Comparison of ENCODE assay signal across 13 cellular contexts in genomic region chr17:4584835-4585187, GRCh38. TPM values are rescaled to one million over a fixed set of nuclear protein-coding genes. Genes with fewer than 3 reads are reported as not detected.
DNase-seq lines count a peak whose midpoint lies in the region; ATAC-seq, FAIRE-seq and TF ChIP-seq lines count a peak whose summit lies in the region.
"Had no signal": no experiment of that assay in that cellular context is flagged by ENCODE, and none has a peak within 500 bp of the region (broad histone marks: within the 10 kb centered on the region; RNA-seq: fewer than 3 reads in every experiment).

No MANE protein-coding gene starts in this region.

- H2BK15ac ChIP-seq in H1 (ENCODE audit: low read length), result no peak overlapping the region

- TF ChIP-seq CTCF in H1 (IDR thresholded peaks at IDR 0.05; ENCODE audit: control extremely low read depth in 1 of 3, insufficient read depth in 1 of 3, low read depth in 1 of 3, low read length in 3 of 3) (no peak), CD14-positive monocyte (IDR thresholded peaks at IDR 0.05) (no peak)

- no peaks in the 10 kb centered on the region for H3K79me1 ChIP-seq in H1 (ENCODE audit: low read depth, low read length)

- H3K27me3 Mint-ChIP-seq in activated naive CD4-positive, alpha-beta T cell treated with anti-CD3 and anti-CD28 coated beads for 36 hours (ENCODE audit: low read depth), result peaks cover 30% of the 10 kb centered on the region
- H3K27me3 Mint-ChIP-seq in naive B cell, result peaks cover 19 to 85% (median 63%) of the 10 kb centered on the region in 3 donors
- peaks cover 42 to 74% (median 58%) of the 10 kb centered on the region in 3 donors for H3K27me3 Mint-ChIP-seq in CD14-positive monocyte (ENCODE audit: low read depth in 3 of 3)

- H3K4me3 ChIP-seq in H1 (ENCODE audit: extremely low read depth in 1 of 4, insufficient read depth in 2 of 4, low read depth in 3 of 4, low read length in 4 of 4), result peak overlapping the region; percentile 45 to 69 (median 58)
- H3K4me3 ChIP-seq in thymus (ENCODE audit: low read length), result peak overlapping the region; percentile 40
- H3K4me3 ChIP-seq: SJSA1 had no signal

- no peak for TF ChIP-seq RAD21 in H1 (IDR thresholded peaks at IDR 0.05 in 1 of 2, conservative IDR thresholded peaks at IDR 0.05 in 1 of 2; ENCODE audit: low read depth in 2 of 2, low read length in 2 of 2)

- peaks cover 10% of the 10 kb centered on the region; the same call in 1 of the 2 replicates for H3K23me2 ChIP-seq in H1 (ENCODE audit: low read depth, low read length)

- CTCF ChIA-PET in activated naive CD4-positive, alpha-beta T cell treated with anti-CD3 and anti-CD28 coated beads for 36 hours (lab: Charles Lee), result no interaction called here
- CTCF ChIA-PET in H1 (lab: Charles Lee; ENCODE audit: partially characterized antibody), result interaction anchor here (0.6 to 5.3 kb wide), 4 partner anchors 11 to 215 kb away, joined by 3 to 65 read pairs (median 4); no protein-coding TSS in a partner anchor

- intact Hi-C loops in activated naive CD4-positive, alpha-beta T cell treated with anti-CD3 and anti-CD28 coated beads for 36 hours (cut with micrococcal nuclease), result no loop called here
- intact Hi-C loops in CD14-positive monocyte (cut with micrococcal nuclease), result no loop called here

- no peak overlapping the region for H3K27ac ChIP-seq in H1 (ENCODE audit: low read depth, low read length)
- no peak overlapping the region for H3K27ac ChIP-seq in thymus (ENCODE audit: low read depth)
- H3K27ac ChIP-seq: SJSA1 had no signal

- no peak overlapping the region for H3K9ac ChIP-seq in H1 (replicated peaks in 1 of 4; ENCODE audit: extremely low read depth in 1 of 4, low read depth in 3 of 4, low read length in 3 of 4)

- no peak overlapping the region for H2BK12ac ChIP-seq in H1 (ENCODE audit: low read depth, low read length)

- no peak for ATAC-seq in activated naive CD4-positive, alpha-beta T cell treated with anti-CD3 and anti-CD28 coated beads, Interleukin-2, amount 50 U/mL, for 72 hours
- ATAC-seq in naive B cell (ENCODE audit: low read depth in 2 of 2) (no peak), GM21737 (IDR thresholded peaks at IDR 0.05; ENCODE audit: unreplicated experiment) (no peak)

- no peaks in the 10 kb centered on the region for H3K36me3 ChIP-seq in H1 (ENCODE audit: control insufficient read depth in 2 of 4, insufficient read depth in 4 of 4, low read length in 3 of 4)
- no peaks in the 10 kb centered on the region for H3K36me3 ChIP-seq in thymus (ENCODE audit: control insufficient read depth, insufficient read depth)
- H3K36me3 ChIP-seq: SJSA1 had no signal

- no peak overlapping the region for H4K8ac ChIP-seq in H1 (ENCODE audit: extremely low read depth, insufficient read depth, low read length)

- peaks cover 0 to 1% of the 10 kb centered on the region in 2 experiments for H4K20me1 ChIP-seq in H1 (replicated peaks in 1 of 2; ENCODE audit: control insufficient read depth in 1 of 2, insufficient read depth in 2 of 2, low read length in 2 of 2)

- 0 out of 2 replicates have a peak overlapping the region, but pooled peaks have one; percentile 48 for H3K18ac ChIP-seq in H1 (ENCODE audit: extremely low read depth, low read length)

- H3K27me3 ChIP-seq in H1 (replicated peaks in 1 of 4; ENCODE audit: control insufficient read depth in 3 of 4, extremely low read depth in 1 of 4, insufficient read depth in 3 of 4, low read length in 3 of 4) (peaks cover 8 to 45% (median 38%) of the 10 kb centered on the region in 4 experiments), thymus (ENCODE audit: control insufficient read depth, insufficient read depth) (peaks cover 35% of the 10 kb centered on the region)

- no peak for DNase-seq in activated naive CD4-positive, alpha-beta T cell treated with anti-CD3 and anti-CD28 coated beads for 36 hours
- no peak for DNase-seq in activated naive CD4-positive, alpha-beta T cell treated with anti-CD3 and anti-CD28 coated beads, Interleukin-2, amount 50 U/mL, for 72 hours (ENCODE audit: low spot score in 2 of 2)
- DNase-seq in H1 (ENCODE audit: low read depth in 1 of 2, low spot score in 2 of 2) (peak in 1 of 2 experiments; percentile 76), naive B cell (no peak), CD14-positive monocyte (ENCODE audit: low spot score) (no peak)
- DNase-seq in activated CD4-positive, alpha-beta T cell treated with anti-CD3 and anti-CD28 coated beads for 48 hours, result no peak
- DNase-seq: NCI-H345 had no signal

- H2AK5ac ChIP-seq in H1 (ENCODE audit: low read depth, low read length), result no peak overlapping the region

- H3K9me3 ChIP-seq in H1 (ENCODE audit: insufficient read depth in 2 of 2, low read depth in 1 of 2, low read length in 1 of 2) (no peaks in the 10 kb centered on the region), thymus (ENCODE audit: control insufficient read depth) (no peaks in the 10 kb centered on the region)
- H3K9me3 ChIP-seq: SJSA1 had no signal

- H3K79me2 ChIP-seq in H1 (ENCODE audit: control insufficient read depth in 1 of 2, insufficient read depth in 2 of 2, low read length in 2 of 2), result no peaks in the 10 kb centered on the region

- no peak overlapping the region for H3K14ac ChIP-seq in H1 (ENCODE audit: insufficient read length)

- H3K4me2 ChIP-seq in H1 (ENCODE audit: insufficient read depth in 1 of 2, low read depth in 2 of 2, low read length in 2 of 2), result peak overlapping the region; percentile 75 to 88

- no peak for FAIRE-seq in H1 (lab: Jason Lieb, UNC)

- H3K4ac ChIP-seq in H1 (replicated peaks; ENCODE audit: insufficient read length, low read depth, low read length), result no peak overlapping the region

- no peak overlapping the region for H4K5ac ChIP-seq in H1 (ENCODE audit: insufficient read length, low read depth, low read length)

- no peak overlapping the region for H3K27ac Mint-ChIP-seq in activated naive CD4-positive, alpha-beta T cell treated with anti-CD3 and anti-CD28 coated beads for 36 hours
- no peak overlapping the region for H3K27ac Mint-ChIP-seq in activated naive CD4-positive, alpha-beta T cell treated with anti-CD3 and anti-CD28 coated beads, Interleukin-2, amount 50 U/mL, for 72 hours
- H3K27ac Mint-ChIP-seq in naive B cell (no peak overlapping the region), CD14-positive monocyte (no peak overlapping the region)
- H3K27ac Mint-ChIP-seq: IgD-negative memory B cell had no signal

- peaks cover 3% of the 10 kb centered on the region for H3K4me1 Mint-ChIP-seq in activated naive CD4-positive, alpha-beta T cell treated with anti-CD3 and anti-CD28 coated beads for 36 hours (ENCODE audit: low read depth)
- H3K4me1 Mint-ChIP-seq in naive B cell, result peaks cover 6 to 7% (median 7%) of the 10 kb centered on the region in 3 donors
- peaks cover 3% of the 10 kb centered on the region for H3K4me1 Mint-ChIP-seq in CD14-positive monocyte

- peak overlapping the region; percentile 38 for H3K4me3 Mint-ChIP-seq in activated naive CD4-positive, alpha-beta T cell treated with anti-CD3 and anti-CD28 coated beads for 36 hours
- H3K4me3 Mint-ChIP-seq in naive B cell, result peak overlapping the region in 6 of 8 donors; percentile 27 to 73 (median 70)
- peak overlapping the region in 1 of 2 donors; percentile 83 for H3K4me3 Mint-ChIP-seq in CD14-positive monocyte

- no peaks in the 10 kb centered on the region for H3K9me3 Mint-ChIP-seq in activated naive CD4-positive, alpha-beta T cell treated with anti-CD3 and anti-CD28 coated beads for 36 hours
- H3K9me3 Mint-ChIP-seq in activated naive CD4-positive, alpha-beta T cell treated with anti-CD3 and anti-CD28 coated beads, Interleukin-2, amount 50 U/mL, for 72 hours, result no peaks in the 10 kb centered on the region
- no peaks in the 10 kb centered on the region for H3K9me3 Mint-ChIP-seq in naive B cell
- peaks cover 0 to 7% (median 3%) of the 10 kb centered on the region in 7 donors for H3K9me3 Mint-ChIP-seq in CD14-positive monocyte
- H3K9me3 Mint-ChIP-seq: IgD-negative memory B cell had no signal

- TF ChIP-seq EP300 in H1 (IDR thresholded peaks at IDR 0.05; ENCODE audit: borderline replicate concordance in 1 of 2, low read depth in 2 of 2, low read length in 2 of 2), result no peak

- H2AFZ ChIP-seq in H1 (ENCODE audit: low read length), result no peak overlapping the region

- H2BK120ac ChIP-seq in H1 (replicated peaks; ENCODE audit: low read depth, low read length), result no peak overlapping the region

- H2BK5ac ChIP-seq in H1 (ENCODE audit: low read depth, low read length), result no peak overlapping the region

- H3K4me1 ChIP-seq in H1 (replicated peaks in 1 of 4; ENCODE audit: control insufficient read depth in 3 of 4, insufficient read depth in 4 of 4, low read length in 3 of 4), result peaks cover 0 to 22% (median 13%) of the 10 kb centered on the region in 4 experiments; a peak in 6 of 7 replicates
- H3K4me1 ChIP-seq in thymus (ENCODE audit: control insufficient read depth, insufficient read depth, low read length), result no peaks in the 10 kb centered on the region

- no peak overlapping the region for H3K23ac ChIP-seq in H1 (ENCODE audit: insufficient read length)

- no peak overlapping the region for H2BK20ac ChIP-seq in H1 (ENCODE audit: low read length)

- H3K36me3 Mint-ChIP-seq in activated naive CD4-positive, alpha-beta T cell treated with anti-CD3 and anti-CD28 coated beads for 36 hours (ENCODE audit: low read depth), result no peaks in the 10 kb centered on the region
- H3K36me3 Mint-ChIP-seq in activated naive CD4-positive, alpha-beta T cell treated with anti-CD3 and anti-CD28 coated beads, Interleukin-2, amount 50 U/mL, for 72 hours, result no peaks in the 10 kb centered on the region
- no peaks in the 10 kb centered on the region for H3K36me3 Mint-ChIP-seq in naive B cell
- peaks cover 0 to 1% of the 10 kb centered on the region in 2 donors for H3K36me3 Mint-ChIP-seq in CD14-positive monocyte

- WGBS in H1 (ENCODE audit: extremely low coverage in 1 of 2, insufficient coverage in 1 of 2, insufficient read length in 1 of 2, insufficient replicate concordance in 2 of 2, low coverage in 1 of 2, low lambda C conversion rate in 2 of 2, missing lambda C conversion rate in 1 of 2), 2 experiments, result 3% methylated on average over 32 of the region's 45 CpGs; no CpG with 5 or more reads in 1 of the 2 experiments
- WGBS in thymus, result 9% methylated on average over 45 of the region's 45 CpGs

- no peak overlapping the region for H4K91ac ChIP-seq in H1 (replicated peaks; ENCODE audit: insufficient read length, low read length)

- no peak overlapping the region for H3K56ac ChIP-seq in H1 (replicated peaks; ENCODE audit: insufficient read length, low read depth, low read length)

- TF ChIP-seq POLR2A in H1 (IDR thresholded peaks at IDR 0.05; ENCODE audit: control extremely low read depth in 1 of 2, low read depth in 2 of 2, low read length in 2 of 2), result no peak

- POLR2A ChIA-PET in H1 (lab: Charles Lee; ENCODE audit: partially characterized antibody), result interaction anchor here (1.2 to 2.0 kb wide), 5 partner anchors 9 to 52 kb away, joined by 3 to 7 read pairs (median 4); no protein-coding TSS in a partner anchor

RNA-seq across cellular contexts. Expression of gene SMTNL2, which starts 0.5 kb away (rescaled TPM):
- total RNA-seq in activated naive CD4-positive, alpha-beta T cell treated with anti-CD3 and anti-CD28 coated beads for 36 hours, result not detected
- not detected for total RNA-seq in activated naive CD4-positive, alpha-beta T cell treated with anti-CD3 and anti-CD28 coated beads, Interleukin-2, amount 50 U/mL, for 72 hours
- 3.7 and 4.5 TPM in 2 replicates for total RNA-seq in H1 (2021; fragmentation: NEBNext Ultra II Directional; extraction: Animal tissue kit (Norgen Biotek cat#: 25700))
- polyA plus RNA-seq in H1 (2011; rRNA removed), result 3.6 and 4.6 TPM in 2 replicates
- polyA plus RNA-seq in H1 (2011; cell fraction: cytosol; rRNA removed), result 3.4 TPM
- 4.5 TPM for polyA plus RNA-seq in H1 (2011; cell fraction: nucleus; rRNA removed)
- polyA plus RNA-seq in H1 (2012, experiment 1 of 2), result 3.3 to 6.3 TPM (median 4.1 TPM) in 4 replicates
- polyA plus RNA-seq in H1 (2012, experiment 2 of 2), result 4.5 TPM
- polyA plus RNA-seq in H1 (2013, experiment 1 of 2), result 2.9 TPM
- polyA plus RNA-seq in H1 (2013, experiment 2 of 2), result 2.2 TPM
- 3.0 and 3.1 TPM in 2 replicates for polyA minus RNA-seq in H1 (2011; rRNA and poly(A)+ RNA removed)
- 4.0 TPM for polyA minus RNA-seq in H1 (2011; cell fraction: cytosol; rRNA and poly(A)+ RNA removed)
- polyA minus RNA-seq in H1 (2011; cell fraction: nucleus; rRNA and poly(A)+ RNA removed), result 2.3 TPM
- not detected for polyA plus RNA-seq in naive B cell (ENCODE audit: low read depth in 6 of 6)
- polyA plus RNA-seq in thymus, result 1.6 TPM
- under 1 TPM in 1 of 2 donors, not detected in 1; 0.08 TPM for polyA plus RNA-seq in CD14-positive monocyte
- total RNA-seq: glomerular endothelial cell, SJSA1 had no signal
- polyA plus RNA-seq: IgD-negative memory B cell had no signal

RNA-seq across cellular contexts. Expression of gene GGT6, which starts 24.4 kb away (rescaled TPM):
- total RNA-seq in activated naive CD4-positive, alpha-beta T cell treated with anti-CD3 and anti-CD28 coated beads for 36 hours, result not detected
- not detected for total RNA-seq in activated naive CD4-positive, alpha-beta T cell treated with anti-CD3 and anti-CD28 coated beads, Interleukin-2, amount 50 U/mL, for 72 hours
- total RNA-seq in H1 (2021; fragmentation: NEBNext Ultra II Directional; extraction: Animal tissue kit (Norgen Biotek cat#: 25700)), result not detected in 2 replicates
- 0.18 and 0.30 TPM in 2 replicates for polyA plus RNA-seq in H1 (2011; rRNA removed)
- 0.16 TPM for polyA plus RNA-seq in H1 (2011; cell fraction: cytosol; rRNA removed)
- polyA plus RNA-seq in H1 (2011; cell fraction: nucleus; rRNA removed), result 0.04 TPM
- polyA plus RNA-seq in H1 (2012, experiment 1 of 2), result 0.11 to 0.15 TPM in 2 of 4 replicates, not detected in the others
- not detected for polyA plus RNA-seq in H1 (2012, experiment 2 of 2)
- 0.02 TPM for polyA plus RNA-seq in H1 (2013, experiment 1 of 2)
- 0.07 TPM for polyA plus RNA-seq in H1 (2013, experiment 2 of 2)
- 0.09 TPM in 1 of 2 replicates, not detected in the other for polyA minus RNA-seq in H1 (2011; rRNA and poly(A)+ RNA removed)
- polyA minus RNA-seq in H1 (2011; cell fraction: cytosol; rRNA and poly(A)+ RNA removed), result not detected
- 0.90 TPM for polyA minus RNA-seq in H1 (2011; cell fraction: nucleus; rRNA and poly(A)+ RNA removed)
- polyA plus RNA-seq in naive B cell (ENCODE audit: low read depth in 6 of 6), result not detected
- polyA plus RNA-seq in thymus, result 3.7 TPM
- polyA plus RNA-seq in CD14-positive monocyte, result not detected
- total RNA-seq: cerebellum, glomerular endothelial cell, SJSA1 had no signal
- polyA plus RNA-seq: IgD-negative memory B cell had no signal

RNA-seq across cellular contexts. Expression of gene MYBBP1A, which starts 29.6 kb away (rescaled TPM):
- 10 to 100 TPM; 73.7 to 80.7 TPM for total RNA-seq in activated naive CD4-positive, alpha-beta T cell treated with anti-CD3 and anti-CD28 coated beads for 36 hours
- total RNA-seq in activated naive CD4-positive, alpha-beta T cell treated with anti-CD3 and anti-CD28 coated beads, Interleukin-2, amount 50 U/mL, for 72 hours, result 10 to 100 TPM; 62.3 to 71.3 TPM
- total RNA-seq in H1 (2021; fragmentation: NEBNext Ultra II Directional; extraction: Animal tissue kit (Norgen Biotek cat#: 25700)), result 151 and 153 TPM in 2 replicates
- 46.8 and 79.9 TPM in 2 replicates for polyA plus RNA-seq in H1 (2011; rRNA removed)
- polyA plus RNA-seq in H1 (2011; cell fraction: cytosol; rRNA removed), result 58.4 TPM
- 266 TPM for polyA plus RNA-seq in H1 (2011; cell fraction: nucleus; rRNA removed)
- polyA plus RNA-seq in H1 (2012, experiment 1 of 2), result 98.7 to 125 TPM (median 120 TPM) in 4 replicates
- 114 TPM for polyA plus RNA-seq in H1 (2012, experiment 2 of 2)
- 74.0 TPM for polyA plus RNA-seq in H1 (2013, experiment 1 of 2)
- polyA plus RNA-seq in H1 (2013, experiment 2 of 2), result 63.6 TPM
- 87.5 and 109 TPM in 2 replicates for polyA minus RNA-seq in H1 (2011; rRNA and poly(A)+ RNA removed)
- polyA minus RNA-seq in H1 (2011; cell fraction: cytosol; rRNA and poly(A)+ RNA removed), result 88.4 TPM
- 116 TPM for polyA minus RNA-seq in H1 (2011; cell fraction: nucleus; rRNA and poly(A)+ RNA removed)
- polyA plus RNA-seq in naive B cell (ENCODE audit: low read depth in 6 of 6), result 10 to 100 TPM in 5 of 6 donors, under 1 TPM in 1; 0.24 to 28.7 (median 13.4) TPM
- polyA plus RNA-seq in thymus, result 36.9 TPM
- polyA plus RNA-seq in CD14-positive monocyte, result 1 to 10 TPM; 4.2 to 5.3 TPM

RNA-seq across cellular contexts. Expression of gene ALOX15, which starts 56.7 kb away (rescaled TPM):
- not detected for total RNA-seq in activated naive CD4-positive, alpha-beta T cell treated with anti-CD3 and anti-CD28 coated beads for 36 hours
- total RNA-seq in activated naive CD4-positive, alpha-beta T cell treated with anti-CD3 and anti-CD28 coated beads, Interleukin-2, amount 50 U/mL, for 72 hours, result under 1 TPM in 1 of 2 donors, not detected in 1; 0.14 TPM
- total RNA-seq in H1 (2021; fragmentation: NEBNext Ultra II Directional; extraction: Animal tissue kit (Norgen Biotek cat#: 25700)), result 1.5 TPM in 2 replicates
- polyA plus RNA-seq in H1 (2011; rRNA removed) (1.7 and 2.2 TPM in 2 replicates), naive B cell (ENCODE audit: low read depth in 6 of 6) (under 1 TPM in 1 of 6 donors, not detected in 5; 0.09 TPM), thymus (0.48 TPM), CD14-positive monocyte (under 1 TPM; 0.05 to 0.13 TPM)
- polyA plus RNA-seq in H1 (2011; cell fraction: cytosol; rRNA removed), result 2.0 TPM
- polyA plus RNA-seq in H1 (2011; cell fraction: nucleus; rRNA removed), result 2.4 TPM
- polyA plus RNA-seq in H1 (2012, experiment 1 of 2), result 0.99 to 1.8 TPM (median 1.3 TPM) in 4 replicates
- polyA plus RNA-seq in H1 (2012, experiment 2 of 2), result 1.2 TPM
- polyA plus RNA-seq in H1 (2013, experiment 1 of 2), result 0.61 TPM
- 0.64 TPM for polyA plus RNA-seq in H1 (2013, experiment 2 of 2)
- 1.00 and 1.8 TPM in 2 replicates for polyA minus RNA-seq in H1 (2011; rRNA and poly(A)+ RNA removed)
- 1.3 TPM for polyA minus RNA-seq in H1 (2011; cell fraction: cytosol; rRNA and poly(A)+ RNA removed)
- polyA minus RNA-seq in H1 (2011; cell fraction: nucleus; rRNA and poly(A)+ RNA removed), result 0.60 TPM
- total RNA-seq: glomerular endothelial cell, SJSA1 had no signal
